ENCODE assay signal across 14 cellular contexts in genomic region chr15:55681631-55682030, GRCh38.
DNase-seq lines count a peak whose midpoint lies in the region; ATAC-seq, FAIRE-seq and TF ChIP-seq lines count a peak whose summit lies in the region.
"Had no signal": no experiment of that assay in that cellular context is flagged by ENCODE, and none has a peak within 500 bp of the region (broad histone marks: within the 10 kb centered on the region; RNA-seq: fewer than 3 reads in every experiment).

No MANE protein-coding gene starts in this region.

- no peaks in the 10 kb centered on the region for H3K36me3 Mint-ChIP-seq in activated CD4-positive, alpha-beta T cell treated with anti-CD3 and anti-CD28 coated beads, Interleukin-2, amount 10 ng/mL, durations not matched to agents 24 days and 14 days (ENCODE audit: low read depth)
- no peaks in the 10 kb centered on the region for H3K36me3 Mint-ChIP-seq in endodermal cell (ENCODE audit: low read depth)
- H3K36me3 Mint-ChIP-seq: CD14-positive monocyte had no signal

- FAIRE-seq in kidney (lab: Jason Lieb, UNC), result peak; percentile 45

- H3K4me3 Mint-ChIP-seq in activated CD4-positive, alpha-beta T cell treated with anti-CD3 and anti-CD28 coated beads, Interleukin-2, amount 10 ng/mL, durations not matched to agents 24 days and 14 days, result no peak overlapping the region
- H3K4me3 Mint-ChIP-seq in endodermal cell, result no peak overlapping the region
- H3K4me3 Mint-ChIP-seq: brain, CD14-positive monocyte had no signal

- DNase-seq in activated CD4-positive, alpha-beta T cell treated with anti-CD3 and anti-CD28 coated beads, Interleukin-2, amount 10 ng/mL, durations not matched to agents 24 days and 14 days, result peak; percentile 56
- DNase-seq in activated CD4-positive, alpha-beta T cell treated with anti-CD3 and anti-CD28 coated beads for 48 hours, result no peak
- DNase-seq in kidney, result no peak
- DNase-seq in endodermal cell, result no peak
- DNase-seq in NCI-H524 treated with DMSO at 0.1 percent for 48 hours (lab: John Stamatoyannopoulos, UW), result no peak
- no peak for DNase-seq in middle frontal gyrus (ENCODE audit: extremely low spot score, low spot score)
- DNase-seq: pancreas; stimulated activated naive CD4-positive, alpha-beta T cell had no signal

- no peaks in the 10 kb centered on the region for H3K9me3 Mint-ChIP-seq in activated CD4-positive, alpha-beta T cell treated with anti-CD3 and anti-CD28 coated beads, Interleukin-2, amount 10 ng/mL, durations not matched to agents 24 days and 14 days
- no peaks in the 10 kb centered on the region for H3K9me3 Mint-ChIP-seq in endodermal cell
- H3K9me3 Mint-ChIP-seq: CD14-positive monocyte had no signal

- peaks cover 11% of the 10 kb centered on the region for H3K27me3 Mint-ChIP-seq in activated CD4-positive, alpha-beta T cell treated with anti-CD3 and anti-CD28 coated beads, Interleukin-2, amount 10 ng/mL, durations not matched to agents 24 days and 14 days
- peaks cover 29% of the 10 kb centered on the region for H3K27me3 Mint-ChIP-seq in endodermal cell (ENCODE audit: insufficient read depth)

- no peaks in the 10 kb centered on the region for H3K36me3 ChIP-seq in kidney (ENCODE audit: control insufficient read depth in 1 of 2, insufficient read depth in 2 of 2, low read length in 2 of 2)
- H3K36me3 ChIP-seq in endodermal cell (ENCODE audit: control insufficient read depth, insufficient read depth, low read length), result no peaks in the 10 kb centered on the region
- H3K36me3 ChIP-seq: pancreas had no signal

- intact Hi-C loops in activated CD4-positive, alpha-beta T cell treated with anti-CD3 and anti-CD28 coated beads, Interleukin-2, amount 10 ng/mL, durations not matched to agents 24 days and 14 days (cut with micrococcal nuclease), result no loop called here
- intact Hi-C loops in kidney (cut with DNase I), result no loop called here

- no peak overlapping the region for H3K27ac ChIP-seq in kidney (ENCODE audit: low read depth in 2 of 2, low read length in 2 of 2)
- H3K27ac ChIP-seq in endodermal cell (ENCODE audit: low read depth, low read length), result no peak overlapping the region
- H3K27ac ChIP-seq: hepatocyte, pancreas had no signal

- H3K27ac Mint-ChIP-seq in activated CD4-positive, alpha-beta T cell treated with anti-CD3 and anti-CD28 coated beads, Interleukin-2, amount 10 ng/mL, durations not matched to agents 24 days and 14 days, result no peak overlapping the region
- no peak overlapping the region for H3K27ac Mint-ChIP-seq in endodermal cell
- H3K27ac Mint-ChIP-seq: brain, CD14-positive monocyte had no signal

- H3K4me3 ChIP-seq in kidney (ENCODE audit: low read length in 2 of 2) (no peak overlapping the region), endodermal cell (ENCODE audit: low read length) (no peak overlapping the region)
- H3K4me3 ChIP-seq: hepatocyte, pancreas, smooth muscle cell had no signal

- H3K9ac ChIP-seq in kidney (ENCODE audit: low read length in 2 of 2) (no peak overlapping the region), endodermal cell (ENCODE audit: extremely low read depth, low read length, poor library complexity, severe bottlenecking) (no peak overlapping the region)

- TF ChIP-seq CTCF in kidney (IDR thresholded peaks at IDR 0.05; ENCODE audit: borderline replicate concordance, extremely low read depth, insufficient read depth) (no peak), endodermal cell (conservative IDR thresholded peaks at IDR 0.05) (no peak)

- H3K9me3 ChIP-seq in kidney (ENCODE audit: control insufficient read depth in 1 of 2, low read length in 2 of 2), result no peaks in the 10 kb centered on the region
- H3K9me3 ChIP-seq in endodermal cell (ENCODE audit: control insufficient read depth, low read length), result no peaks in the 10 kb centered on the region
- H3K9me3 ChIP-seq: pancreas had no signal

- peaks cover 33% of the 10 kb centered on the region for H3K27me3 ChIP-seq in endodermal cell (ENCODE audit: control insufficient read depth, insufficient read depth, low read length, poor library complexity, severe bottlenecking)
- H3K27me3 ChIP-seq: hepatocyte, pancreas had no signal

- peak; percentile 49 for ATAC-seq in GM21619 (IDR thresholded peaks at IDR 0.05; ENCODE audit: unreplicated experiment)
- peak; percentile 60 for ATAC-seq in HG03432 (IDR thresholded peaks at IDR 0.05; ENCODE audit: unreplicated experiment)
- ATAC-seq: pancreas had no signal

- H3K4me1 Mint-ChIP-seq in activated CD4-positive, alpha-beta T cell treated with anti-CD3 and anti-CD28 coated beads, Interleukin-2, amount 10 ng/mL, durations not matched to agents 24 days and 14 days, result peaks cover 7% of the 10 kb centered on the region
- peaks cover 3% of the 10 kb centered on the region for H3K4me1 Mint-ChIP-seq in endodermal cell

- WGBS in endodermal cell (ENCODE audit: insufficient coverage in 1 of 2, insufficient read length in 1 of 2), 2 experiments, result 95 to 97% methylated on average over 4 to 5 of the region's 5 CpGs

- no peaks in the 10 kb centered on the region for H3K4me1 ChIP-seq in kidney (ENCODE audit: control insufficient read depth in 1 of 2, insufficient read depth in 1 of 2, low read depth in 1 of 2, low read length in 2 of 2)
- H3K4me1 ChIP-seq in endodermal cell (ENCODE audit: control insufficient read depth, insufficient read depth, low read length), result no peaks in the 10 kb centered on the region
- H3K4me1 ChIP-seq: pancreas had no signal
